ENCODE assay signal across 22 cellular contexts in genomic region chr22:27859336-27859735, GRCh38. TPM values are rescaled to one million over a fixed set of nuclear protein-coding genes. Genes with fewer than 3 reads are reported as not detected.
A peak's percentile ranks its signal among the peaks of the same experiment; 100 is the strongest.
DNase-seq lines count a peak whose midpoint lies in the region; ATAC-seq and TF ChIP-seq lines count a peak whose summit lies in the region.
"Had no signal": no experiment of that assay in that cellular context is flagged by ENCODE, and none has a peak within 500 bp of the region (broad histone marks: within the 10 kb centered on the region; RNA-seq: fewer than 3 reads in every experiment).

No MANE protein-coding gene starts in this region.

- H3K9me3 ChIP-seq in endocrine pancreas (ENCODE audit: control insufficient read depth, low read length): no peaks in the 10 kb centered on the region
- no peaks in the 10 kb centered on the region for H3K9me3 ChIP-seq in muscle layer of colon (ENCODE audit: low read length)
- H3K9me3 ChIP-seq in transverse colon: no peaks in the 10 kb centered on the region
- H3K9me3 ChIP-seq: spleen had no signal

- peaks cover 23% of the 10 kb centered on the region for H3K4me1 ChIP-seq in endocrine pancreas (ENCODE audit: control insufficient read depth, insufficient read depth, low read length)
- H3K4me1 ChIP-seq in muscle layer of colon (ENCODE audit: insufficient read depth, low read length): peaks cover 66% of the 10 kb centered on the region
- H3K4me1 ChIP-seq in transverse colon: peaks cover 15 to 43% (median 22%) of the 10 kb centered on the region in 4 donors
- H3K4me1 ChIP-seq: parathyroid adenoma had no signal

- in situ Hi-C loops in transverse colon (cut with MboI; ENCODE audit: low pct_ligation_motif_present in 1 of 4, low pct_unique_long_range_greater_than_20kb in 1 of 4, low sequenced_read_pairs in 3 of 4): no loop called here

- intact Hi-C loops in Right ventricle myocardium superior (cut with DNase I): no loop called here
- intact Hi-C loops in Right ventricle myocardium inferior (cut with DNase I): no loop called here
- intact Hi-C loops in transverse colon (cut with DNase I; ENCODE audit: low total_unique reads): no loop called here

- H3K36me3 ChIP-seq in endocrine pancreas (ENCODE audit: control insufficient read depth, insufficient read depth, low read length) (no peaks in the 10 kb centered on the region), muscle layer of colon (ENCODE audit: insufficient read depth, low read length) (peaks cover 30% of the 10 kb centered on the region), transverse colon (peaks cover 0 to 14% (median 3%) of the 10 kb centered on the region in 4 donors)

- WGBS in transverse colon (ENCODE audit: low coverage in 1 of 2), 2 donors: 36 to 61% methylated on average over 2 of the region's 2 CpGs

- TF ChIP-seq EP300 in transverse colon (IDR thresholded peaks at IDR 0.05; ENCODE audit: low read depth): no peak

- DNase-seq in Right ventricle myocardium superior (no peak), Right ventricle myocardium inferior (ENCODE audit: missing footprints) (no peak), transverse colon (no peak), NCI-H146 (lab: John Stamatoyannopoulos, UW) (no peak), HPDE6-E6E7 (ENCODE audit: extremely low spot score) (no peak)
- DNase-seq: ACHN; amniotic stem cell; CD8-positive, alpha-beta T cell; midbrain; MM.1S; NCI-H2081 treated with DMSO at 0.1 percent for 48 hours; NCI-H774; spleen; stimulated activated naive CD4-positive, alpha-beta T cell treated with Interleukin-2 at 50 U/mL for 16 hours; T-cell had no signal

- no peak overlapping the region for H3K9ac ChIP-seq in endocrine pancreas (ENCODE audit: control insufficient read depth, insufficient read depth, low read length)
- H3K9ac ChIP-seq in muscle layer of colon (ENCODE audit: low read length): peak overlapping the region; percentile 9
- H3K9ac ChIP-seq: parathyroid adenoma had no signal

- ATAC-seq in Right ventricle myocardium superior (ENCODE audit: poor library complexity): peak; percentile 14
- no peak for ATAC-seq in Right ventricle myocardium inferior
- ATAC-seq in GM19395 (IDR thresholded peaks at IDR 0.05; ENCODE audit: unreplicated experiment): no peak
- ATAC-seq: CD8-positive, alpha-beta T cell; Panc1; T-cell; WTC11 had no signal

- no peak for TF ChIP-seq CTCF in transverse colon (IDR thresholded peaks at IDR 0.05)

- peak overlapping the region; percentile 45 for H3K4me3 ChIP-seq in endocrine pancreas (ENCODE audit: control insufficient read depth, insufficient read depth, low read length)
- peak overlapping the region in 1 of 2 donors; percentile 21 for H3K4me3 ChIP-seq in muscle layer of colon (ENCODE audit: low read depth in 1 of 2, low read length in 2 of 2)
- peak overlapping the region in 1 of 4 donors; percentile 1 for H3K4me3 ChIP-seq in transverse colon
- H3K4me3 ChIP-seq: spleen had no signal

- no peaks in the 10 kb centered on the region for H3K27me3 ChIP-seq in endocrine pancreas (ENCODE audit: control insufficient read depth, insufficient read depth, low read length)
- H3K27me3 ChIP-seq in muscle layer of colon (ENCODE audit: control insufficient read depth in 1 of 2, insufficient read depth in 2 of 2, low read length in 2 of 2): no peaks in the 10 kb centered on the region
- no peaks in the 10 kb centered on the region for H3K27me3 ChIP-seq in transverse colon
- H3K27me3 ChIP-seq: spleen had no signal

- H3K27ac ChIP-seq in muscle layer of colon (ENCODE audit: low read depth, low read length): peak overlapping the region; percentile 67
- peak overlapping the region; percentile 39 to 74 (median 64) for H3K27ac ChIP-seq in transverse colon
- H3K27ac ChIP-seq: epithelial cell of prostate, parathyroid adenoma, spleen had no signal

- no peak for TF ChIP-seq POLR2A in transverse colon (IDR thresholded peaks at IDR 0.05)

RNA-seq across cellular contexts. Expression of gene MN1, which starts 57.8 kb away (rescaled TPM):
- total RNA-seq in Right ventricle myocardium superior (6.3 TPM), Right ventricle myocardium inferior (5.3 TPM), transverse colon (1 to 10 TPM; 1.1 to 4.2 (median 3.0) TPM)

RNA-seq across cellular contexts. Expression of gene PITPNB, which starts 59.7 kb away (rescaled TPM):
- total RNA-seq in Right ventricle myocardium superior (40.2 TPM), Right ventricle myocardium inferior (43.7 TPM), transverse colon (10 to 100 TPM; 28.0 to 48.2 (median 40.3) TPM)
